ENCODE assay signal across 13 cellular contexts in the genomic region with DNA sequence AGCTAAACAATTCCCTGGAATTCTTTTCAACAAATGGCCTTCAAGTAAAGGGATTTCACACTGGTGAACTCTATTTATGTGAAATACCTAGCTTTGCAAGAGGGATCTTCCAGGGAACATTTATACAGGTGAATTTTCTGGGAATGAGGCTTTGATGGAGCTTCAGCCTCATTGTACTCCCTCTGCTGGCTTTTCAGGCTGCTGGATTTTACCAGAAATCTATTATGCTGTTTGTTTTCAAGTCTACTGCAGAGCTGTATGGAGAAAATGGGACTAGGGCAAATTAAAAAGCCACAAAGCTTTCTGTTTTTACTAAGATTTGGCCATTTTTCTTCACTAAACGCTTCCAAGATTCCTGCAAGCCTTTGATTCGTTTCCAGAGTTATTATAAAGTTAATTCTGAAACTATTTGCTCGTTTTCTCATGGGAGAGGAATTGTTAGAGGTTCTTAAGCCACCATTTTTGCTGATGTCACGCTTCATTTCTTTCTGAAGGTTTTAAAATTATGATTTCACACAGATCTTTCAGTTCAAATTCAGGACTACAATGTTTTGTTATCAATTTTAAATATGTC. TPM values are rescaled to one million over a fixed set of nuclear protein-coding genes. Genes with fewer than 3 reads are reported as not detected.
A peak's percentile ranks its signal among the peaks of the same experiment; 100 is the strongest.
DNase-seq lines count a peak whose midpoint lies in the region; ATAC-seq, FAIRE-seq and TF ChIP-seq lines count a peak whose summit lies in the region.
"Had no signal": no experiment of that assay in that cellular context is flagged by ENCODE, and none has a peak within 500 bp of the region (broad histone marks: within the 10 kb centered on the region; RNA-seq: fewer than 3 reads in every experiment).

No MANE protein-coding gene starts in this region.

- 75% methylated on average over 4 of the region's 4 CpGs for WGBS in liver

- H3K9me3 Mint-ChIP-seq in glutamatergic neuron (ENCODE audit: unreplicated experiment), result peaks cover 3% of the 10 kb centered on the region

- peaks cover 2 to 30% (median 26%) of the 10 kb centered on the region in 4 donors for H3K4me1 ChIP-seq in liver (ENCODE audit: control insufficient read depth in 4 of 4, insufficient read depth in 4 of 4, low read length in 3 of 4)

- TF ChIP-seq CTCF in AG09319 (IDR thresholded peaks at IDR 0.05; ENCODE audit: low read depth, low read length) (peak; percentile 35), GM12865 (IDR thresholded peaks at IDR 0.05; ENCODE audit: insufficient read depth, low read depth, low read length, missing control alignments) (no peak), astrocyte of the cerebellum (IDR thresholded peaks at IDR 0.05; ENCODE audit: low read depth, low read length, missing control alignments) (peak; percentile 49), liver (IDR thresholded peaks at IDR 0.05; ENCODE audit: low read depth, low read length, missing input control) (no peak), glutamatergic neuron (IDR thresholded peaks at IDR 0.05; ENCODE audit: partially characterized antibody, unreplicated experiment) (no peak), D721Med (IDR thresholded peaks at IDR 0.05; ENCODE audit: insufficient read depth, missing control alignments) (no peak)

- DNase-seq in AG09319 (ENCODE audit: extremely low read depth, low read depth) (no peak), GM12865 (ENCODE audit: low read depth) (no peak), astrocyte of the cerebellum (ENCODE audit: low read depth) (peak; percentile 13), glutamatergic neuron (no peak), D721Med (ENCODE audit: insufficient read length, low spot score) (no peak)
- DNase-seq: activated effector memory CD4-positive, alpha-beta T cell treated with anti-CD3 and anti-CD28 coated beads, Interleukin-2, amount 50 U/mL, for 16 hours; IMR-90; NCI-H510A had no signal

- peaks cover 0 to 3% (median 0%) of the 10 kb centered on the region in 4 donors for H3K9me3 ChIP-seq in liver (ENCODE audit: control insufficient read depth in 4 of 4, low read length in 3 of 4)

- no peak overlapping the region for H3K4me3 Mint-ChIP-seq in glutamatergic neuron (ENCODE audit: unreplicated experiment)

- no peak overlapping the region for H3K27ac ChIP-seq in liver (ENCODE audit: low read depth in 1 of 2, low read length in 2 of 2)

- no peak for FAIRE-seq in D721Med (lab: Jason Lieb, UNC)

- no peak overlapping the region for H3K27ac Mint-ChIP-seq in glutamatergic neuron (ENCODE audit: unreplicated experiment)

- H3K4me3 ChIP-seq in GM12865 (ENCODE audit: low read depth, low read length), result peak overlapping the region; percentile 26
- no peak overlapping the region for H3K4me3 ChIP-seq in astrocyte of the cerebellum (ENCODE audit: low read depth, low read length)
- no peak overlapping the region for H3K4me3 ChIP-seq in liver (ENCODE audit: low read depth in 1 of 3, low read length in 3 of 3)
- H3K4me3 ChIP-seq: lung, skin epidermis had no signal

- H3K36me3 ChIP-seq in liver (ENCODE audit: control insufficient read depth in 4 of 4, insufficient read depth in 3 of 4, low read depth in 1 of 4, low read length in 3 of 4), result no peaks in the 10 kb centered on the region

- H3K27me3 ChIP-seq in liver (ENCODE audit: control insufficient read depth in 4 of 4, insufficient read depth in 4 of 4, low read length in 3 of 4), result no peaks in the 10 kb centered on the region

- H3K36me3 Mint-ChIP-seq in glutamatergic neuron (ENCODE audit: unreplicated experiment), result no peaks in the 10 kb centered on the region

- in situ Hi-C loops in astrocyte of the cerebellum (cut with HindIII; ENCODE audit: low sequenced_read_pairs), result no loop called here

- ATAC-seq in GM21390 (IDR thresholded peaks at IDR 0.05; ENCODE audit: unreplicated experiment), result no peak
- ATAC-seq in HG02840 (IDR thresholded peaks at IDR 0.05; ENCODE audit: low FRiP score, unreplicated experiment), result no peak

- peaks cover 8% of the 10 kb centered on the region for H3K4me1 Mint-ChIP-seq in glutamatergic neuron (ENCODE audit: low read depth, unreplicated experiment)

- H3K9ac ChIP-seq in liver (ENCODE audit: low read depth in 1 of 2, low read length in 2 of 2), result no peak overlapping the region

- no peaks in the 10 kb centered on the region for H3K27me3 Mint-ChIP-seq in glutamatergic neuron (ENCODE audit: unreplicated experiment)

- TF ChIP-seq RAD21 in liver (IDR thresholded peaks at IDR 0.05), result peak; percentile 14 to 44

TF ChIP-seq in liver, 16 proteins besides CTCF, POLR2A, EP300 and RAD21:
- TF ChIP-seq JUND (IDR thresholded peaks at IDR 0.05) (no peak), FOXA2 (IDR thresholded peaks at IDR 0.05) (no peak), HNF4G (IDR thresholded peaks at IDR 0.05) (no peak), FOXA1 (IDR thresholded peaks at IDR 0.05) (no peak)
- TF ChIP-seq, protein P1, sequence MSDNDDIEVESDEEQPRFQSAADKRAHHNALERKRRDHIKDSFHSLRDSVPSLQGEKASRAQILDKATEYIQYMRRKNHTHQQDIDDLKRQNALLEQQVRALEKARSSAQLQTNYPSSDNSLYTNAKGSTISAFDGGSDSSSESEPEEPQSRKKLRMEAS (IDR thresholded peaks at IDR 0.05), result no peak

RNA-seq across cellular contexts. Expression of gene KDM6A, which starts 31.6 kb away (rescaled TPM):
- 10 to 100 TPM; 30.0 to 30.2 TPM for total RNA-seq in liver
- 1 to 10 TPM; 5.3 to 6.5 TPM for polyA plus RNA-seq in liver
- total RNA-seq in glutamatergic neuron (ENCODE audit: unreplicated experiment), result 26.5 TPM

Comparison
In these comparisons a context has a peak if more than half of its experiments do, and no peak if none do; other contexts are left out.
1. CTCF ChIP-seq: peak in AG09319 (single experiment) and astrocyte of the cerebellum (single experiment); none in GM12865 (single experiment), liver (single experiment), glutamatergic neuron (single experiment) and D721Med (single experiment).